Comparison of ENCODE assay signal across 10 cellular contexts in genomic region chr13:43054803-43055802, GRCh38. TPM values are rescaled to one million over a fixed set of nuclear protein-coding genes. Genes with fewer than 3 reads are reported as not detected.
DNase-seq lines count a peak whose midpoint lies in the region; ATAC-seq and TF ChIP-seq lines count a peak whose summit lies in the region.
"Had no signal": no experiment of that assay in that cellular context is flagged by ENCODE, and none has a peak within 500 bp of the region (broad histone marks: within the 10 kb centered on the region; RNA-seq: fewer than 3 reads in every experiment).

No MANE protein-coding gene starts in this region.

- intact Hi-C loops in body of pancreas (cut with DNase I): no loop called here

- peak; percentile 3 for DNase-seq in NK-92 treated with Interleukin-12 subunit alpha and Interleukin-12 subunit beta, amount 100 ng/mL, for 24 hours (lab: John Stamatoyannopoulos, UW)
- no peak for DNase-seq in NK-92 (lab: John Stamatoyannopoulos, UW; ENCODE audit: unreplicated experiment)
- peak; percentile 34 for DNase-seq in MM.1S
- peak in 2 of 4 donors; percentile 13 to 18 for DNase-seq in body of pancreas
- peak; percentile 95 for DNase-seq in islet precursor cell
- no peak for DNase-seq in stimulated activated naive B cell treated with anti-CD40 and anti-IgM and Interleukin-4, amounts not matched to agents 10 μg/mL and 1 μg/mL and 100 μg/mL, for 72 hours

- H3K27me3 Mint-ChIP-seq in stimulated activated naive B cell treated with anti-CD40 and anti-IgM and Interleukin-4, amounts not matched to agents 10 μg/mL and 1 μg/mL and 100 μg/mL, for 72 hours: no peaks in the 10 kb centered on the region
- H3K27me3 Mint-ChIP-seq: activated naive CD4-positive, alpha-beta T cell treated with anti-CD3 and anti-CD28 coated beads, Interleukin-2, amount 50 U/mL, for 24 hours had no signal

- no peak overlapping the region for H3K4me3 Mint-ChIP-seq in stimulated activated naive B cell treated with anti-CD40 and anti-IgM and Interleukin-4, amounts not matched to agents 10 μg/mL and 1 μg/mL and 100 μg/mL, for 72 hours

- ATAC-seq in body of pancreas (peak; percentile 74), HG02938 (IDR thresholded peaks at IDR 0.05; ENCODE audit: unreplicated experiment) (no peak), HG03521 (IDR thresholded peaks at IDR 0.05; ENCODE audit: unreplicated experiment) (no peak)
- peak; percentile 38 to 44 for ATAC-seq in stimulated activated naive B cell treated with anti-CD40 and anti-IgM and Interleukin-4, amounts not matched to agents 10 μg/mL and 1 μg/mL and 100 μg/mL, for 72 hours (replicated peaks)

- H3K9me3 ChIP-seq in MM.1S (replicated peaks; ENCODE audit: insufficient read depth, low read length): no peaks in the 10 kb centered on the region
- peaks cover 0 to 4% (median 0%) of the 10 kb centered on the region in 3 donors for H3K9me3 ChIP-seq in body of pancreas

- no peaks in the 10 kb centered on the region for H4K20me1 ChIP-seq in MM.1S (ENCODE audit: insufficient read depth, low read length)

- no peak overlapping the region for H2AFZ ChIP-seq in MM.1S (ENCODE audit: low read length)

- H3K36me3 ChIP-seq in MM.1S (replicated peaks; ENCODE audit: insufficient read depth, low read length) (no peaks in the 10 kb centered on the region), body of pancreas (replicated peaks in 1 of 2; ENCODE audit: insufficient read depth in 1 of 2, low read depth in 2 of 2) (no peaks in the 10 kb centered on the region)

- peaks cover 7 to 10% of the 10 kb centered on the region in 2 donors for H3K36me3 Mint-ChIP-seq in stimulated activated naive B cell treated with anti-CD40 and anti-IgM and Interleukin-4, amounts not matched to agents 10 μg/mL and 1 μg/mL and 100 μg/mL, for 72 hours

- peak overlapping the region; percentile 62 for H3K4me2 ChIP-seq in MM.1S (ENCODE audit: low read depth, low read length)

- H3K27me3 ChIP-seq in MM.1S (replicated peaks; ENCODE audit: insufficient read depth, low read length): no peaks in the 10 kb centered on the region
- H3K27me3 ChIP-seq in body of pancreas: no peaks in the 10 kb centered on the region

- H3K4me1 ChIP-seq in MM.1S (ENCODE audit: low read length) (peaks cover 13% of the 10 kb centered on the region; the same call in 1 of the 2 replicates), body of pancreas (peaks cover 21% of the 10 kb centered on the region)

- peaks cover 77% of the 10 kb centered on the region for H3K79me2 ChIP-seq in MM.1S (ENCODE audit: low read length)

- peak overlapping the region; percentile 89 for H3K27ac ChIP-seq in MM.1S (ENCODE audit: low read length)
- peak overlapping the region in 3 of 4 donors; percentile 75 to 83 (median 79) for H3K27ac ChIP-seq in body of pancreas
- H3K27ac ChIP-seq: C4-2B had no signal

- H3K9me3 Mint-ChIP-seq in stimulated activated naive B cell treated with anti-CD40 and anti-IgM and Interleukin-4, amounts not matched to agents 10 μg/mL and 1 μg/mL and 100 μg/mL, for 72 hours: no peaks in the 10 kb centered on the region
- H3K9me3 Mint-ChIP-seq: activated naive CD4-positive, alpha-beta T cell treated with anti-CD3 and anti-CD28 coated beads, Interleukin-2, amount 50 U/mL, for 24 hours had no signal

- H3K9me2 ChIP-seq in MM.1S (replicated peaks; ENCODE audit: insufficient read depth, low read length): no peaks in the 10 kb centered on the region

- TF ChIP-seq POLR2A in body of pancreas (IDR thresholded peaks at IDR 0.05): peak in 2 of 3 donors; percentile 27 to 31

- H3K4me1 Mint-ChIP-seq in stimulated activated naive B cell treated with anti-CD40 and anti-IgM and Interleukin-4, amounts not matched to agents 10 μg/mL and 1 μg/mL and 100 μg/mL, for 72 hours: peaks cover 26 to 35% of the 10 kb centered on the region in 2 donors

- WGBS in body of pancreas, 2 donors: 30 to 31% methylated on average over 13 of the region's 13 CpGs

- H3K27ac Mint-ChIP-seq in stimulated activated naive B cell treated with anti-CD40 and anti-IgM and Interleukin-4, amounts not matched to agents 10 μg/mL and 1 μg/mL and 100 μg/mL, for 72 hours: no peak overlapping the region
- H3K27ac Mint-ChIP-seq: activated naive CD4-positive, alpha-beta T cell treated with anti-CD3 and anti-CD28 coated beads, Interleukin-2, amount 50 U/mL, for 24 hours had no signal

- no peak for TF ChIP-seq CTCF in MM.1S (IDR thresholded peaks at IDR 0.05; ENCODE audit: low read length)
- TF ChIP-seq CTCF in body of pancreas (IDR thresholded peaks at IDR 0.05): no peak

- H3F3A ChIP-seq in MM.1S (ENCODE audit: insufficient read depth, low read length): peaks cover 16% of the 10 kb centered on the region

- H3K4me3 ChIP-seq in MM.1S (ENCODE audit: low read length): peak overlapping the region; percentile 73
- no peak overlapping the region for H3K4me3 ChIP-seq in body of pancreas

- H3K9ac ChIP-seq in MM.1S (ENCODE audit: low read length): peak overlapping the region; percentile 74

RNA-seq across cellular contexts. Expression of gene DNAJC15, which starts 31.7 kb away (rescaled TPM):
- 1 to 10 TPM; 4.9 to 5.2 TPM for total RNA-seq in body of pancreas

Comparison
In these comparisons a context has a peak if more than half of its experiments do, and no peak if none do; other contexts are left out.
1. DNase-seq: peak in NK-92 treated with Interleukin-12 subunit alpha and Interleukin-12 subunit beta, amount 100 ng/mL, for 24 hours (single experiment), MM.1S (single experiment) and islet precursor cell (single experiment); none in NK-92 (single experiment) and stimulated activated naive B cell treated with anti-CD40 and anti-IgM and Interleukin-4, amounts not matched to agents 10 μg/mL and 1 μg/mL and 100 μg/mL, for 72 hours (single experiment).
2. ATAC-seq: peak in body of pancreas (single experiment) and stimulated activated naive B cell treated with anti-CD40 and anti-IgM and Interleukin-4, amounts not matched to agents 10 μg/mL and 1 μg/mL and 100 μg/mL, for 72 hours (2 of 2); none in HG02938 (single experiment) and HG03521 (single experiment).